11 cellular contexts compared by ENCODE assay signal in the genomic region with DNA sequence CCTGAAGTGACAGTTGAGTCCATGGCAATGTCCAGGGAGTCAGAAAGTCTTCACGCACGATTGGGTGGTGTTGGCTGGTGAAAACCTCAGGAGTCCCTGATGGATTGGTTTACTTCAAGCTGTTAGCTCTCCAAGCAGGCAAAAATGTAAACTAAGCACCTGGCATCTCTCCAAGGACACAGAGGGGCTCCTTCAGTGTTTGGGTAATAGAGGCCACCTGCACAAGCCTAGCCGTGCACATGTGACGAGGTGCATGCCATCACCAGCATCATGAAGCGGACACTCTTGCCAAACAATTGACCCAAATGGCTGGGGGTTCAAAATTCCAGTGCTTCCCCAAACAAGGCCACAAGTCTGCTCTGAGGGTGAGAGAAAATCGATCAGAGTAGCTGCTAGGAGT. TPM values are rescaled to one million over a fixed set of nuclear protein-coding genes. Genes with fewer than 3 reads are reported as not detected.
DNase-seq lines count a peak whose midpoint lies in the region; ATAC-seq and TF ChIP-seq lines count a peak whose summit lies in the region.
"Had no signal": no experiment of that assay in that cellular context is flagged by ENCODE, and none has a peak within 500 bp of the region (broad histone marks: within the 10 kb centered on the region; RNA-seq: fewer than 3 reads in every experiment).

No MANE protein-coding gene starts in this region.

- H3K9me3 ChIP-seq in OCI-LY3 (ENCODE audit: insufficient read depth, low read length) (no peaks in the 10 kb centered on the region), trophoblast cell (ENCODE audit: insufficient read depth, low read depth, low read length) (peaks cover 9% of the 10 kb centered on the region), left lung (no peaks in the 10 kb centered on the region)
- H3K9me3 ChIP-seq: body of pancreas, SK-N-SH had no signal

- peaks cover 28 to 64% (median 50%) of the 10 kb centered on the region in 3 donors for H3K4me1 Mint-ChIP-seq in naive B cell

- H2BK5ac ChIP-seq in trophoblast cell (ENCODE audit: low read depth, low read length, poor library complexity): no peak overlapping the region

- H3K18ac ChIP-seq in trophoblast cell (ENCODE audit: low read length): no peak overlapping the region

- H3K27ac ChIP-seq in KMS-11 (no peak overlapping the region), OCI-LY3 (ENCODE audit: low read length) (peak overlapping the region; percentile 90), trophoblast cell (ENCODE audit: low read depth, low read length) (no peak overlapping the region), left lung (peak overlapping the region in 1 of 2 donors; percentile 86)
- H3K27ac ChIP-seq: body of pancreas had no signal

- ATAC-seq in naive B cell (ENCODE audit: low read depth in 2 of 2) (no peak), left lung (no peak)
- ATAC-seq: body of pancreas had no signal

- H4K20me1 ChIP-seq in KMS-11 (ENCODE audit: insufficient read depth): no peaks in the 10 kb centered on the region
- H4K20me1 ChIP-seq in OCI-LY3 (ENCODE audit: insufficient read depth, low read length): no peaks in the 10 kb centered on the region

- H3K4me1 ChIP-seq in KMS-11 (ENCODE audit: low read depth, poor library complexity, severe bottlenecking): peaks cover 64% of the 10 kb centered on the region
- H3K4me1 ChIP-seq in OCI-LY3 (ENCODE audit: low read length): peaks cover 61% of the 10 kb centered on the region
- peaks cover 8 to 12% of the 10 kb centered on the region in 2 experiments for H3K4me1 ChIP-seq in trophoblast cell (ENCODE audit: control insufficient read depth in 1 of 2, insufficient read depth in 2 of 2, low read length in 2 of 2)
- H3K4me1 ChIP-seq in left lung: peaks cover 0 to 29% of the 10 kb centered on the region in 2 donors

- no peak overlapping the region for H2AK5ac ChIP-seq in trophoblast cell (ENCODE audit: low read length)

- H3K9me3 Mint-ChIP-seq in naive B cell: no peaks in the 10 kb centered on the region

- no peak for TF ChIP-seq CTCF in KMS-11 (conservative IDR thresholded peaks at IDR 0.05; ENCODE audit: low read depth, low read length)
- no peak for TF ChIP-seq CTCF in OCI-LY3 (IDR thresholded peaks at IDR 0.05; ENCODE audit: low read depth, low read length)
- no peak for TF ChIP-seq CTCF in left lung (IDR thresholded peaks at IDR 0.05)

- no peak overlapping the region for H4K12ac ChIP-seq in trophoblast cell (ENCODE audit: low read depth, low read length)

- no peaks in the 10 kb centered on the region for H3K36me3 ChIP-seq in KMS-11 (ENCODE audit: insufficient read depth)
- peaks cover 40% of the 10 kb centered on the region for H3K36me3 ChIP-seq in OCI-LY3 (replicated peaks; ENCODE audit: low read depth, low read length)
- no peaks in the 10 kb centered on the region for H3K36me3 ChIP-seq in trophoblast cell (ENCODE audit: control insufficient read depth in 1 of 2, insufficient read depth in 2 of 2, low read length in 2 of 2)
- no peaks in the 10 kb centered on the region for H3K36me3 ChIP-seq in left lung

- H3K79me1 ChIP-seq in trophoblast cell (ENCODE audit: low read length): no peaks in the 10 kb centered on the region

- no peak overlapping the region for H2BK120ac ChIP-seq in trophoblast cell (ENCODE audit: insufficient read depth, low read length, poor library complexity)

- no peak overlapping the region for H4K91ac ChIP-seq in trophoblast cell (ENCODE audit: low read depth, low read length)

- no peak overlapping the region for H3K23ac ChIP-seq in trophoblast cell (ENCODE audit: low read length)

- H3K4me3 Mint-ChIP-seq in naive B cell: peak overlapping the region; percentile 53 to 100 (median 98)

- H3K27ac Mint-ChIP-seq in naive B cell: peak overlapping the region in 4 of 6 donors; percentile 92 to 100 (median 98)
- H3K27ac Mint-ChIP-seq: nephron progenitor cell had no signal

- H3K4me3 ChIP-seq in KMS-11 (IDR thresholded peaks at IDR 0.05; ENCODE audit: insufficient read depth, low read depth, low read length): no peak overlapping the region
- peak overlapping the region; percentile 93 for H3K4me3 ChIP-seq in OCI-LY3 (ENCODE audit: low read length)
- H3K4me3 ChIP-seq in trophoblast cell (ENCODE audit: low read depth, low read length): no peak overlapping the region
- H3K4me3 ChIP-seq in left lung: no peak overlapping the region
- H3K4me3 ChIP-seq: body of pancreas had no signal

- H2BK12ac ChIP-seq in trophoblast cell (ENCODE audit: low read length): no peak overlapping the region

- WGBS in trophoblast cell (ENCODE audit: extremely low coverage, insufficient coverage, insufficient read length): no CpG with 5 or more reads among the region's 6 CpGs

- H3K4me2 ChIP-seq in KMS-11: peak overlapping the region; percentile 95; the same call in 1 of the 2 replicates
- H3K4me2 ChIP-seq in OCI-LY3 (ENCODE audit: low read length): peak overlapping the region; percentile 86
- no peak overlapping the region for H3K4me2 ChIP-seq in trophoblast cell (ENCODE audit: low read length)
- H3K4me2 ChIP-seq: SK-N-SH had no signal

- H3K27me3 Mint-ChIP-seq in naive B cell: no peaks in the 10 kb centered on the region

- H3K9ac ChIP-seq in KMS-11 (no peak overlapping the region; the same call in 1 of the 2 replicates), OCI-LY3 (ENCODE audit: low read length) (peak overlapping the region; percentile 97), trophoblast cell (ENCODE audit: low read length) (no peak overlapping the region)
- H3K9ac ChIP-seq: SK-N-SH had no signal

- DNase-seq in NCI-H2107 treated with DMSO at 0.1 percent for 48 hours (lab: John Stamatoyannopoulos, UW; ENCODE audit: unreplicated experiment) (peak; percentile 18), NCI-H2107 (lab: John Stamatoyannopoulos, UW) (no peak), naive B cell (no peak), trophoblast cell (no peak), left lung (no peak)
- DNase-seq in stimulated activated CD4-positive, alpha-beta T cell treated with anti-CD3 and anti-CD28 coated beads, Interleukin-4, amount 100 ng/mL, for 24 hours: no peak
- DNase-seq: body of pancreas, nephron progenitor cell, SK-N-SH had no signal

- H3K79me2 ChIP-seq in KMS-11 (ENCODE audit: insufficient read depth, low read depth) (peaks cover 51% of the 10 kb centered on the region), OCI-LY3 (ENCODE audit: low read length) (peaks cover 66% of the 10 kb centered on the region), trophoblast cell (ENCODE audit: control insufficient read depth, insufficient read depth, low read length, poor library complexity) (no peaks in the 10 kb centered on the region)

- H3K27me3 ChIP-seq in KMS-11 (ENCODE audit: insufficient read depth, low read depth): no peaks in the 10 kb centered on the region
- no peaks in the 10 kb centered on the region for H3K27me3 ChIP-seq in OCI-LY3 (ENCODE audit: low read depth, low read length)
- H3K27me3 ChIP-seq in trophoblast cell (ENCODE audit: insufficient read depth, low read length): peaks cover 15% of the 10 kb centered on the region
- H3K27me3 ChIP-seq in left lung: no peaks in the 10 kb centered on the region
- H3K27me3 ChIP-seq: body of pancreas had no signal

- H3K14ac ChIP-seq in trophoblast cell (ENCODE audit: low read length): no peak overlapping the region

- no peak overlapping the region for H4K8ac ChIP-seq in trophoblast cell (ENCODE audit: low read depth, low read length)

- H2AFZ ChIP-seq in KMS-11 (ENCODE audit: low read depth) (no peak overlapping the region), OCI-LY3 (ENCODE audit: low read depth, low read length) (no peak overlapping the region), trophoblast cell (ENCODE audit: insufficient read depth, low read length, poor library complexity) (no peak overlapping the region)

- H3K4ac ChIP-seq in trophoblast cell (ENCODE audit: low read depth, low read length): no peak overlapping the region

- intact Hi-C loops in left lung (cut with DNase I): no loop called here

- H3K36me3 Mint-ChIP-seq in naive B cell: peaks cover 0 to 5% of the 10 kb centered on the region in 2 donors

RNA-seq across cellular contexts. Expression of a gene that starts 1.8 kb away (rescaled TPM):
- 10 to 100 TPM; 37.2 to 61.2 (median 50.4) TPM for polyA plus RNA-seq in naive B cell (ENCODE audit: low read depth in 6 of 6)
- polyA plus RNA-seq in trophoblast cell (2013): 0.10 and 0.18 TPM in 2 replicates
- 1 to 10 TPM; 7.6 to 10.0 TPM for total RNA-seq in left lung
- polyA plus RNA-seq: SK-N-SH had no signal
